In the genomic region with DNA sequence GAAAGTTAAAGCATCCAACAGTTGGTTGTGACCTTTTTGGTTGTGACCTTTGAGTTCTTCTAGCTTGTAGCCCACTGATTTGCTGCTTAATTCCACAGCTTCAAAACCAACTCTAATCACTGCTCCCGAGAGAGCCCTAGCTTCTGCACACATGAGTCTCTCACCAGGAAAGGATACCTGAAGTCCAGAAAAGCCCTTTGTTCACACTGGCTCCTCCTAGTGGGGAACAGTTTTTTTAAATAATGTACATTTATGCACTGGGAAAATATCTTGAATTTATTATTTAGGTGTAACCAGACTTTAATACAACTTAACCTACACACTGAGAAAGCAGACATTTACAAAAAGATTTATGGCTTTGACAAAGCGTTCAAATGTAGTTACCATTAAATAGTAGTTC, we compare ENCODE assay signal across 13 cellular contexts.
DNase-seq lines count a peak whose midpoint lies in the region; ATAC-seq and TF ChIP-seq lines count a peak whose summit lies in the region.
"Had no signal": no experiment of that assay in that cellular context is flagged by ENCODE, and none has a peak within 500 bp of the region (broad histone marks: within the 10 kb centered on the region; RNA-seq: fewer than 3 reads in every experiment).

No MANE protein-coding gene starts in this region.

- H3K4me2 ChIP-seq in H9 (ENCODE audit: insufficient read depth, insufficient read length, low read length) (no peak overlapping the region), hepatocyte (no peak overlapping the region)

- H2BK15ac ChIP-seq in H9 (ENCODE audit: low read depth, low read length) = no peak overlapping the region

- H2BK120ac ChIP-seq in H9 (ENCODE audit: low read depth, low read length, poor library complexity, severe bottlenecking) = no peak overlapping the region

- no peaks in the 10 kb centered on the region for H3K79me1 ChIP-seq in H9 (ENCODE audit: insufficient read depth, low read depth, low read length, poor library complexity, severe bottlenecking)

- H3K9me3 Mint-ChIP-seq in H9 (no peaks in the 10 kb centered on the region), osteocyte (ENCODE audit: unreplicated experiment) (no peaks in the 10 kb centered on the region)
- H3K9me3 Mint-ChIP-seq in activated CD4-positive, alpha-beta T cell treated with anti-CD3 and anti-CD28 coated beads, Interleukin-2, amount 10 ng/mL, durations not matched to agents 24 days and 14 days = no peaks in the 10 kb centered on the region
- no peaks in the 10 kb centered on the region for H3K9me3 Mint-ChIP-seq in stimulated activated naive B cell treated with anti-CD40 and anti-IgM and Interleukin-4, amounts not matched to agents 10 μg/mL and 1 μg/mL and 100 μg/mL, for 72 hours

- H3K4me1 ChIP-seq in H9 (ENCODE audit: insufficient read depth, low read length) (no peaks in the 10 kb centered on the region), hepatocyte (ENCODE audit: insufficient read depth) (peaks cover 8% of the 10 kb centered on the region)
- H3K4me1 ChIP-seq: Peyer's patch had no signal

- no peak overlapping the region for H2BK5ac ChIP-seq in H9 (ENCODE audit: insufficient read length, low read length)

- H3T11ph ChIP-seq in H9 (ENCODE audit: low read length) = no peak overlapping the region

- H3K9me3 ChIP-seq in H9 (ENCODE audit: control insufficient read depth, low read depth, low read length) (no peaks in the 10 kb centered on the region), hepatocyte (ENCODE audit: low read depth) (no peaks in the 10 kb centered on the region)
- H3K9me3 ChIP-seq: Peyer's patch had no signal

- no peaks in the 10 kb centered on the region for H3K4me1 Mint-ChIP-seq in H9
- H3K4me1 Mint-ChIP-seq in activated CD4-positive, alpha-beta T cell treated with anti-CD3 and anti-CD28 coated beads, Interleukin-2, amount 10 ng/mL, durations not matched to agents 24 days and 14 days = no peaks in the 10 kb centered on the region
- H3K4me1 Mint-ChIP-seq in osteocyte (ENCODE audit: unreplicated experiment) = no peaks in the 10 kb centered on the region
- peaks cover 0 to 10% of the 10 kb centered on the region in 2 donors for H3K4me1 Mint-ChIP-seq in stimulated activated naive B cell treated with anti-CD40 and anti-IgM and Interleukin-4, amounts not matched to agents 10 μg/mL and 1 μg/mL and 100 μg/mL, for 72 hours
- H3K4me1 Mint-ChIP-seq: activated CD4-positive, alpha-beta T cell treated with anti-CD3 and anti-CD28 coated beads for 36 hours had no signal

- H3K36me3 Mint-ChIP-seq in H9 (ENCODE audit: insufficient read depth in 1 of 3, low read depth in 3 of 3) (no peaks in the 10 kb centered on the region), osteocyte (ENCODE audit: unreplicated experiment) (no peaks in the 10 kb centered on the region)
- H3K36me3 Mint-ChIP-seq in activated CD4-positive, alpha-beta T cell treated with anti-CD3 and anti-CD28 coated beads, Interleukin-2, amount 10 ng/mL, durations not matched to agents 24 days and 14 days (ENCODE audit: low read depth) = no peaks in the 10 kb centered on the region
- no peaks in the 10 kb centered on the region for H3K36me3 Mint-ChIP-seq in stimulated activated naive B cell treated with anti-CD40 and anti-IgM and Interleukin-4, amounts not matched to agents 10 μg/mL and 1 μg/mL and 100 μg/mL, for 72 hours
- H3K36me3 Mint-ChIP-seq: activated naive CD8-positive, alpha-beta T cell had no signal

- DNase-seq in AML-193 (lab: John Stamatoyannopoulos, UW) = peak; percentile 0 to 5
- no peak for DNase-seq in H9
- peak; percentile 34 for DNase-seq in RPMI8226
- DNase-seq in hepatocyte (ENCODE audit: low spot score) = no peak
- no peak for DNase-seq in activated CD4-positive, alpha-beta T cell treated with anti-CD3 and anti-CD28 coated beads, Interleukin-2, amount 10 ng/mL, durations not matched to agents 24 days and 14 days
- DNase-seq in osteocyte (ENCODE audit: extremely low spot score, unreplicated experiment) = no peak
- no peak for DNase-seq in stimulated activated naive B cell treated with anti-CD40 and anti-IgM and Interleukin-4, amounts not matched to agents 10 μg/mL and 1 μg/mL and 100 μg/mL, for 72 hours
- DNase-seq: activated CD4-positive, alpha-beta T cell treated with anti-CD3 and anti-CD28 coated beads for 36 hours; left cardiac atrium; Peyer's patch; right cardiac atrium had no signal

- H3K23me2 ChIP-seq in H9 (ENCODE audit: insufficient read length, low read depth, low read length, poor library complexity, severe bottlenecking) = no peaks in the 10 kb centered on the region

- H4K20me1 ChIP-seq in H9 (ENCODE audit: control insufficient read depth, insufficient read depth, insufficient read length) = no peaks in the 10 kb centered on the region
- no peaks in the 10 kb centered on the region for H4K20me1 ChIP-seq in hepatocyte (ENCODE audit: insufficient read depth, poor library complexity, severe bottlenecking)

- H3K4me3 Mint-ChIP-seq in H9 (no peak overlapping the region), osteocyte (ENCODE audit: unreplicated experiment) (no peak overlapping the region)
- no peak overlapping the region for H3K4me3 Mint-ChIP-seq in activated CD4-positive, alpha-beta T cell treated with anti-CD3 and anti-CD28 coated beads, Interleukin-2, amount 10 ng/mL, durations not matched to agents 24 days and 14 days
- H3K4me3 Mint-ChIP-seq in stimulated activated naive B cell treated with anti-CD40 and anti-IgM and Interleukin-4, amounts not matched to agents 10 μg/mL and 1 μg/mL and 100 μg/mL, for 72 hours = no peak overlapping the region
- H3K4me3 Mint-ChIP-seq: activated CD4-positive, alpha-beta T cell treated with anti-CD3 and anti-CD28 coated beads for 36 hours; activated naive CD8-positive, alpha-beta T cell had no signal

- H3K18ac ChIP-seq in H9 (ENCODE audit: insufficient read length, low read depth, low read length) = no peak overlapping the region

- H2AFZ ChIP-seq in H9 (ENCODE audit: low read length) (no peak overlapping the region), hepatocyte (no peak overlapping the region)

- peak; percentile 53 for TF ChIP-seq CTCF in H9 (conservative IDR thresholded peaks at IDR 0.05)
- TF ChIP-seq CTCF in hepatocyte (IDR thresholded peaks at IDR 0.05; ENCODE audit: poor library complexity) = peak; percentile 34
- no peak for TF ChIP-seq CTCF in osteocyte (IDR thresholded peaks at IDR 0.05)

- H2BK12ac ChIP-seq in H9 (ENCODE audit: insufficient read length, low read depth, low read length) = no peak overlapping the region

- H3K4me3 ChIP-seq in hepatocyte = no peak overlapping the region
- H3K4me3 ChIP-seq: Peyer's patch had no signal

- H4K8ac ChIP-seq in H9 (replicated peaks; ENCODE audit: insufficient read length, low read depth, low read length) = no peak overlapping the region

- H3K4ac ChIP-seq in H9 (ENCODE audit: low read depth, low read length) = no peak overlapping the region

- no peak overlapping the region for H4K5ac ChIP-seq in H9 (ENCODE audit: insufficient read length, low read depth, low read length)

- H3K27ac ChIP-seq in H9 (ENCODE audit: insufficient read length, low read depth, low read length) (no peak overlapping the region), hepatocyte (no peak overlapping the region)
- H3K27ac ChIP-seq: Peyer's patch had no signal

- no peak overlapping the region for H3K56ac ChIP-seq in H9 (ENCODE audit: insufficient read length, low read depth, low read length)

- H2AK5ac ChIP-seq in H9 (ENCODE audit: insufficient read length, low read length) = no peak overlapping the region

- whole genome bisulfite sequencing in H9 (ENCODE audit: extremely low coverage, insufficient read length, low lambda C conversion rate) = no CpG with 5 or more reads among the region's 2 CpGs
- 66% methylated on average over 2 of the region's 2 CpGs for WGBS in hepatocyte (ENCODE audit: low lambda C conversion rate, missing lambda C conversion rate)

- intact Hi-C loops in activated CD4-positive, alpha-beta T cell treated with anti-CD3 and anti-CD28 coated beads, Interleukin-2, amount 10 ng/mL, durations not matched to agents 24 days and 14 days (cut with micrococcal nuclease) = no loop called here

- H3K27ac Mint-ChIP-seq in H9 = no peak overlapping the region
- no peak overlapping the region for H3K27ac Mint-ChIP-seq in activated CD4-positive, alpha-beta T cell treated with anti-CD3 and anti-CD28 coated beads, Interleukin-2, amount 10 ng/mL, durations not matched to agents 24 days and 14 days
- no peak overlapping the region for H3K27ac Mint-ChIP-seq in osteocyte (ENCODE audit: unreplicated experiment)
- no peak overlapping the region for H3K27ac Mint-ChIP-seq in stimulated activated naive B cell treated with anti-CD40 and anti-IgM and Interleukin-4, amounts not matched to agents 10 μg/mL and 1 μg/mL and 100 μg/mL, for 72 hours
- H3K27ac Mint-ChIP-seq: activated CD4-positive, alpha-beta T cell treated with anti-CD3 and anti-CD28 coated beads for 36 hours; activated naive CD8-positive, alpha-beta T cell had no signal

- H3K27me3 ChIP-seq in H9 (ENCODE audit: insufficient read depth, low read length) = no peaks in the 10 kb centered on the region
- H3K27me3 ChIP-seq in hepatocyte = no peaks in the 10 kb centered on the region
- H3K27me3 ChIP-seq: Peyer's patch had no signal

- no peak overlapping the region for H3K23ac ChIP-seq in H9 (ENCODE audit: insufficient read length, low read depth, low read length)

- no peak overlapping the region for H3K14ac ChIP-seq in H9 (ENCODE audit: insufficient read depth, low read length)

- no peaks in the 10 kb centered on the region for H3K36me3 ChIP-seq in hepatocyte (replicated peaks; ENCODE audit: insufficient read depth, low read depth)
- H3K36me3 ChIP-seq: Peyer's patch had no signal

- H3K27me3 Mint-ChIP-seq in H9 (ENCODE audit: low read depth) (no peaks in the 10 kb centered on the region), osteocyte (ENCODE audit: unreplicated experiment) (no peaks in the 10 kb centered on the region)
- H3K27me3 Mint-ChIP-seq in activated CD4-positive, alpha-beta T cell treated with anti-CD3 and anti-CD28 coated beads, Interleukin-2, amount 10 ng/mL, durations not matched to agents 24 days and 14 days = peaks cover 2% of the 10 kb centered on the region
- peaks cover under 1 to 14% of the 10 kb centered on the region in 2 donors for H3K27me3 Mint-ChIP-seq in stimulated activated naive B cell treated with anti-CD40 and anti-IgM and Interleukin-4, amounts not matched to agents 10 μg/mL and 1 μg/mL and 100 μg/mL, for 72 hours

- no peaks in the 10 kb centered on the region for H3K9me2 ChIP-seq in hepatocyte (replicated peaks; ENCODE audit: insufficient read depth)

- H3K9ac ChIP-seq in H9 (ENCODE audit: extremely low read depth, insufficient read length, low read length) = no peak overlapping the region

- no peak overlapping the region for H2BK20ac ChIP-seq in H9 (ENCODE audit: low read depth, low read length, poor library complexity, severe bottlenecking)

- H3K79me2 ChIP-seq in H9 (ENCODE audit: insufficient read depth, low read length) (no peaks in the 10 kb centered on the region), hepatocyte (no peaks in the 10 kb centered on the region)

- H4K91ac ChIP-seq in H9 (ENCODE audit: insufficient read length, low read depth, low read length) = no peak overlapping the region

- no peak for ATAC-seq in HG03354 (IDR thresholded peaks at IDR 0.05; ENCODE audit: poor library complexity, severe bottlenecking, unreplicated experiment)
- no peak for ATAC-seq in stimulated activated naive B cell treated with anti-CD40 and anti-IgM and Interleukin-4, amounts not matched to agents 10 μg/mL and 1 μg/mL and 100 μg/mL, for 72 hours (replicated peaks)
- ATAC-seq: activated CD4-positive, alpha-beta T cell treated with anti-CD3 and anti-CD28 coated beads for 36 hours; left cardiac atrium; right cardiac atrium had no signal

Comparison
In these comparisons a context has a peak if more than half of its experiments do, and no peak if none do; other contexts are left out.
1. DNase-seq: peak in AML-193 (2 of 2) and RPMI8226 (single experiment); none in H9 (single experiment), hepatocyte (single experiment), activated CD4-positive, alpha-beta T cell treated with anti-CD3 and anti-CD28 coated beads, Interleukin-2, amount 10 ng/mL, durations not matched to agents 24 days and 14 days (single experiment), osteocyte (single experiment) and stimulated activated naive B cell treated with anti-CD40 and anti-IgM and Interleukin-4, amounts not matched to agents 10 μg/mL and 1 μg/mL and 100 μg/mL, for 72 hours (single experiment).